8 cellular contexts compared by ENCODE assay signal in the genomic region with DNA sequence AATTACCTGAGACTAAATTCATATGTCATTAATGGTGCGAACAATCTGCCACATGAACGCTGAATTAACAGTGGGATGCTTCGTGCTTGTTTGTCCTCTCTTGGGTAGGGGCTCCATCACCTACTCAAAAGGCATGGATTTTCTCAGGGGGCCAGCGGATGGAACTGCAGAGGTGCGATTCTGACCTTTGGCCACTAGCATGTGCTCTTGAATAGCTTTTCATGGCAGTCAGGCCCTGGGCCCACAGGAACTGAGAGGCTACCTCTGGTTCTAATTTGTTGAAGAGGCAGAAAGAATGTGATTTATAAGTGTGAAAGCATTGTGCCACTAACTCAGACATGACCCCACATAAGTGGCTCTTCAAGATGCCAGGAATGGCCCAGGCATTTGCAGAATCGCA.
DNase-seq lines count a peak whose midpoint lies in the region; ATAC-seq and TF ChIP-seq lines count a peak whose summit lies in the region.

No MANE protein-coding gene starts in this region.

- H3K27me3 ChIP-seq in WERI-Rb-1 (ENCODE audit: insufficient read depth, low read depth, severe bottlenecking) (peaks cover 87% of the 10 kb centered on the region), left lung (peaks cover 0 to 1% of the 10 kb centered on the region in 2 donors)

- no peak overlapping the region for H3K4me3 Mint-ChIP-seq in activated CD4-positive, alpha-beta T cell treated with anti-CD3 and anti-CD28 coated beads for 36 hours

- H3K27ac ChIP-seq in WERI-Rb-1 (no peak overlapping the region), left lung (no peak overlapping the region)

- ATAC-seq in activated CD4-positive, alpha-beta T cell treated with anti-CD3 and anti-CD28 coated beads for 36 hours = no peak
- ATAC-seq in HG03521 (IDR thresholded peaks at IDR 0.05; ENCODE audit: unreplicated experiment) (peak; percentile 67), left lung (peak; percentile 90), GM18502 (IDR thresholded peaks at IDR 0.05; ENCODE audit: poor library complexity, unreplicated experiment) (no peak)

- peak; percentile 79 for TF ChIP-seq CTCF in WERI-Rb-1 (IDR thresholded peaks at IDR 0.05; ENCODE audit: low read depth, low read length)
- no peak for TF ChIP-seq CTCF in left lung (IDR thresholded peaks at IDR 0.05)

- peak; percentile 36 for DNase-seq in activated CD4-positive, alpha-beta T cell treated with anti-CD3 and anti-CD28 coated beads for 36 hours
- DNase-seq in activated CD4-positive, alpha-beta T cell treated with anti-CD3 and anti-CD28 coated beads, Interleukin-2, amount 50 U/mL, for 4 hours = no peak
- DNase-seq in WERI-Rb-1 (peak; percentile 19), left lung (no peak), putamen (ENCODE audit: low spot score) (no peak)
- DNase-seq in effector CD4-positive, alpha-beta T cell = no peak

- H3K36me3 Mint-ChIP-seq in activated CD4-positive, alpha-beta T cell treated with anti-CD3 and anti-CD28 coated beads for 36 hours (ENCODE audit: low read depth) = no peaks in the 10 kb centered on the region

- CTCF ChIA-PET in activated CD4-positive, alpha-beta T cell treated with anti-CD3 and anti-CD28 coated beads for 36 hours (lab: Charles Lee) = interaction anchor here (0.5 kb wide), 1 partner anchor 17 kb away, joined by 3 read pairs; no protein-coding TSS in a partner anchor

- no peaks in the 10 kb centered on the region for H3K4me1 Mint-ChIP-seq in activated CD4-positive, alpha-beta T cell treated with anti-CD3 and anti-CD28 coated beads for 36 hours

- H3K9me3 ChIP-seq in WERI-Rb-1 (ENCODE audit: severe bottlenecking) (no peaks in the 10 kb centered on the region), left lung (no peaks in the 10 kb centered on the region)

- H3K27ac Mint-ChIP-seq in activated CD4-positive, alpha-beta T cell treated with anti-CD3 and anti-CD28 coated beads for 36 hours = no peak overlapping the region

- H3K36me3 ChIP-seq in WERI-Rb-1 (no peaks in the 10 kb centered on the region), left lung (no peaks in the 10 kb centered on the region)

- POLR2A ChIA-PET in activated CD4-positive, alpha-beta T cell treated with anti-CD3 and anti-CD28 coated beads for 36 hours (lab: Charles Lee) = no interaction called here

- H3K4me3 ChIP-seq in WERI-Rb-1 (ENCODE audit: low read depth, low read length) (no peak overlapping the region), left lung (no peak overlapping the region)

- no peaks in the 10 kb centered on the region for H3K9me3 Mint-ChIP-seq in activated CD4-positive, alpha-beta T cell treated with anti-CD3 and anti-CD28 coated beads for 36 hours (ENCODE audit: low read depth)

- H3K4me1 ChIP-seq in left lung = no peaks in the 10 kb centered on the region

- intact Hi-C loops in activated CD4-positive, alpha-beta T cell treated with anti-CD3 and anti-CD28 coated beads for 36 hours (cut with DNase I, micrococcal nuclease) = loop anchor here in 1 of 2 experiments (5.0 kb wide), 1 partner anchor 486 kb away; no protein-coding TSS in a partner anchor
- intact Hi-C loops in left lung (cut with DNase I) = no loop called here

- H3K27me3 Mint-ChIP-seq in activated CD4-positive, alpha-beta T cell treated with anti-CD3 and anti-CD28 coated beads for 36 hours = peaks cover 13% of the 10 kb centered on the region

Comparison
In these comparisons a context has a peak if more than half of its experiments do, and no peak if none do; other contexts are left out.
1. DNase-seq: peak in activated CD4-positive, alpha-beta T cell treated with anti-CD3 and anti-CD28 coated beads for 36 hours (single experiment) and WERI-Rb-1 (single experiment); none in activated CD4-positive, alpha-beta T cell treated with anti-CD3 and anti-CD28 coated beads, Interleukin-2, amount 50 U/mL, for 4 hours (0 of 2), left lung (0 of 2), effector CD4-positive, alpha-beta T cell (single experiment) and putamen (single experiment).
2. ATAC-seq: peak in HG03521 (single experiment) and left lung (single experiment); none in activated CD4-positive, alpha-beta T cell treated with anti-CD3 and anti-CD28 coated beads for 36 hours (single experiment) and GM18502 (single experiment).